ENCODE assay signal across 10 cellular contexts in the genomic region with DNA sequence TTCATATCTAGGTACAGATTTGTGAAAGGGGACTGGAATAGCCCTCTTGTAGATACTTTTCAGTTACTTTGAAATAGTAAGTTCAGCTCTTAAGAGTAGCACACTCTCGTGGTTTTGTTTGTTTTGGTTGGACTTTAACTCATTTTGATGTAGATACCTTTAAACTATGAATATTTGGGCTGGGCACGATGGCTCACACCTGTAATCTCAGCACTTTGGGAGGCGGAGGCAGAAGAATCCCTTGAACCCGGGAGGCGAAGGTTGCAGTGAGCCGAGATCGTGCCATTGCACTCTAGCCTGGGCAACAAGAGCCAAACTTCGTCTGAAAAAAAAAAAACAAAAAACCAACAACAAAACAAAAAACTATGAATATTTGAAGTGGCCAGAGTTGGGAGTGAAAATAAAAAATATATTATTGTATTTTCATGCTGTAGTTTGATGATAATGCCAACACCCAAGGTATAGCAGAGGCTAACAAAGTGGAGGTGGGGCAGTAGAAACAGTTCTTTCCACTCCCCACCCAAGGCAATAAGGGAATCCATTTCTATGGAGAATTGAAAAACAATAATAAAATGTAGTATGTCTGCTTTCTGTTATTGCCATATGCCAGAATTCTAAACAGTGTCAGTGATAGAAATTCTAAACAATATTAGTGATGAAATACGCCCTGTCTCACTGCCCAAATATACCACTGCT. TPM values are rescaled to one million over a fixed set of nuclear protein-coding genes. Genes with fewer than 3 reads are reported as not detected.
DNase-seq lines count a peak whose midpoint lies in the region; ATAC-seq and TF ChIP-seq lines count a peak whose summit lies in the region.
"Had no signal": no experiment of that assay in that cellular context is flagged by ENCODE, and none has a peak within 500 bp of the region (broad histone marks: within the 10 kb centered on the region; RNA-seq: fewer than 3 reads in every experiment).

No MANE protein-coding gene starts in this region.

- no peak for ATAC-seq in HG03108 (IDR thresholded peaks at IDR 0.05; ENCODE audit: unreplicated experiment)

- H3K4me3 ChIP-seq in GM08714 (ENCODE audit: low read length) (peak overlapping the region; percentile 87), SJSA1 (peak overlapping the region; percentile 78), fibroblast of the aortic adventitia (ENCODE audit: low read depth, low read length) (peak overlapping the region; percentile 94), sigmoid colon (peak overlapping the region; percentile 63 to 78 (median 76))

- TF ChIP-seq EP300 in sigmoid colon (IDR thresholded peaks at IDR 0.05) = no peak

- intact Hi-C loops in sigmoid colon (cut with DNase I) = loop anchor here (10.0 kb wide), 2 partner anchors 1028 to 1102 kb away; a partner anchor contains a TSS

- H3K27ac ChIP-seq in SJSA1 = no peak overlapping the region
- peak overlapping the region in 1 of 4 donors; percentile 95 for H3K27ac ChIP-seq in sigmoid colon

- DNase-seq in SJSA1 (ENCODE audit: low read depth in 1 of 2, low spot score in 2 of 2) (no peak), fibroblast of the aortic adventitia (ENCODE audit: low read depth) (no peak), sigmoid colon (no peak), inferior parietal cortex (ENCODE audit: extremely low spot score) (no peak), cerebellar cortex (ENCODE audit: low spot score) (no peak), NK-92 (lab: John Stamatoyannopoulos, UW; ENCODE audit: unreplicated experiment) (no peak)
- DNase-seq: GOT3; stimulated activated naive CD4-positive, alpha-beta T cell had no signal

- H3K4me1 ChIP-seq in SJSA1 (replicated peaks) (peaks cover 5% of the 10 kb centered on the region; the same call in 1 of the 2 replicates), sigmoid colon (peaks cover 0 to 42% (median 29%) of the 10 kb centered on the region in 4 donors)

- H3K27me3 ChIP-seq in SJSA1 (replicated peaks) (no peaks in the 10 kb centered on the region), sigmoid colon (no peaks in the 10 kb centered on the region)

- TF ChIP-seq CTCF in fibroblast of the aortic adventitia (IDR thresholded peaks at IDR 0.05; ENCODE audit: insufficient read depth, low read length) = no peak
- no peak for TF ChIP-seq CTCF in sigmoid colon (IDR thresholded peaks at IDR 0.05)

- H3K9me3 ChIP-seq in SJSA1 (replicated peaks) (no peaks in the 10 kb centered on the region), sigmoid colon (no peaks in the 10 kb centered on the region)

- TF ChIP-seq POLR2A in sigmoid colon (IDR thresholded peaks at IDR 0.05) = no peak

- peaks cover 30% of the 10 kb centered on the region for H3K36me3 ChIP-seq in SJSA1
- peaks cover 0 to 6% (median 0%) of the 10 kb centered on the region in 4 donors for H3K36me3 ChIP-seq in sigmoid colon

- WGBS in sigmoid colon, 2 donors = 21 to 50% methylated on average over 9 of the region's 9 CpGs

RNA-seq across cellular contexts. Expression of a gene that starts 1.7 kb away (rescaled TPM):
- total RNA-seq in SJSA1 (2014; rRNA removed; shearing (Covaris generic)) = 4.9 and 6.3 TPM in 2 replicates
- total RNA-seq in fibroblast of the aortic adventitia (ENCODE audit: low replicate concordance) (11.2 and 15.2 TPM in 2 replicates), sigmoid colon (10 to 100 TPM; 16.0 to 24.4 (median 18.1) TPM)
- 10 to 100 TPM; 15.3 to 21.0 (median 15.6) TPM for polyA plus RNA-seq in sigmoid colon
